8 cellular contexts compared by ENCODE assay signal in the genomic region with DNA sequence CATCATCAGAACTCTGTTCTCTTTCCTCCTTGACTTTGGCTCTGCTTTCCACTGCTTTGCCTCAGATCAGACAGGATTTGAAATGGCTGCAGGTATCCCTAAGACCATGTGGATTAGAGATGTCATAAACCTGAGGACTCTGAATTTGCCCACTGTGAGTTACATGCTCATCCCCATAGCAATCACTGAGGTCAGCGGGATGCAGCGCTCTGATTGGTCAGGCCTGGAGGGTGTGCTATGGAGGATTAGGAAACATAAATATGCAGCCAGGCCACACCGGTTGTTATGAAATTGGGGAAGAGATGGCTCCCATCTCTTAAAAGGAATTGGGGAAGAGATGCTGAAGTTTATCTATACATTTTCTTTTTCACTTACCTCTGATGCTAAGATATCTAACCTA.
DNase-seq lines count a peak whose midpoint lies in the region; TF ChIP-seq lines count a peak whose summit lies in the region.

No MANE protein-coding gene starts in this region.

- WGBS in spleen, 5 donors: 64 to 78% (median 71%) methylated on average over 3 of the region's 3 CpGs

- no peaks in the 10 kb centered on the region for H3K9me3 Mint-ChIP-seq in activated CD4-positive, alpha-beta T cell treated with anti-CD3 and anti-CD28 coated beads, Interleukin-2, amount 10 ng/mL, durations not matched to agents 24 days and 14 days

- H3K36me3 ChIP-seq in HAP-1 (replicated peaks): no peaks in the 10 kb centered on the region
- H3K36me3 ChIP-seq in spleen: no peaks in the 10 kb centered on the region

- intact Hi-C loops in activated CD4-positive, alpha-beta T cell treated with anti-CD3 and anti-CD28 coated beads, Interleukin-2, amount 10 ng/mL, durations not matched to agents 24 days and 14 days (cut with micrococcal nuclease): no loop called here
- intact Hi-C loops in spleen (cut with DNase I; ENCODE audit: low total_unique reads): no loop called here

- peaks cover 2% of the 10 kb centered on the region for H3K27me3 Mint-ChIP-seq in activated CD4-positive, alpha-beta T cell treated with anti-CD3 and anti-CD28 coated beads, Interleukin-2, amount 10 ng/mL, durations not matched to agents 24 days and 14 days

- H3K27ac ChIP-seq in spleen: no peak overlapping the region

- no peak overlapping the region for H3K27ac Mint-ChIP-seq in activated CD4-positive, alpha-beta T cell treated with anti-CD3 and anti-CD28 coated beads, Interleukin-2, amount 10 ng/mL, durations not matched to agents 24 days and 14 days

- DNase-seq in activated CD8-positive, alpha-beta memory T cell treated with anti-CD3 and anti-CD28 coated beads, Interleukin-2, amount 50 U/mL, for 4 hours: peak; percentile 20
- no peak for DNase-seq in activated CD8-positive, alpha-beta memory T cell treated with anti-CD3 and anti-CD28 coated beads, Interleukin-2, amount 50 U/mL, for 48 hours
- DNase-seq in HAP-1 (ENCODE audit: low spot score in 2 of 2) (peak; percentile 19 to 73), KBM-7 (peak; percentile 23), foreskin melanocyte (peak; percentile 29), spleen (peak; percentile 90), NCI-H1417 treated with DMSO at 0.1 percent for 48 hours (lab: John Stamatoyannopoulos, UW) (no peak)
- peak; percentile 74 for DNase-seq in activated CD4-positive, alpha-beta T cell treated with anti-CD3 and anti-CD28 coated beads, Interleukin-2, amount 10 ng/mL, durations not matched to agents 24 days and 14 days

- H3K27me3 ChIP-seq in HAP-1 (ENCODE audit: low read depth) (no peaks in the 10 kb centered on the region), spleen (replicated peaks in 1 of 7) (no peaks in the 10 kb centered on the region)

- H3K9me3 ChIP-seq in HAP-1 (no peaks in the 10 kb centered on the region), spleen (no peaks in the 10 kb centered on the region)

- in situ Hi-C loops in HAP-1 (cut with MboI; ENCODE audit: low sequenced_read_pairs) (no loop called here), KBM-7 (cut with MboI; ENCODE audit: low pct_unique_long_range_greater_than_20kb, low sequenced_read_pairs) (no loop called here)

- no peaks in the 10 kb centered on the region for H3K36me3 Mint-ChIP-seq in activated CD4-positive, alpha-beta T cell treated with anti-CD3 and anti-CD28 coated beads, Interleukin-2, amount 10 ng/mL, durations not matched to agents 24 days and 14 days (ENCODE audit: low read depth)

- TF ChIP-seq CTCF in spleen (IDR thresholded peaks at IDR 0.05 in 8 of 11, conservative IDR thresholded peaks at IDR 0.05 in 3 of 11): no peak

- TF ChIP-seq POLR2A in spleen (IDR thresholded peaks at IDR 0.05): no peak

- H3K4me3 ChIP-seq in HAP-1 (no peak overlapping the region), spleen (no peak overlapping the region)

- H3K4me1 ChIP-seq in HAP-1 (no peaks in the 10 kb centered on the region), spleen (no peaks in the 10 kb centered on the region)

- no peak overlapping the region for H3K4me3 Mint-ChIP-seq in activated CD4-positive, alpha-beta T cell treated with anti-CD3 and anti-CD28 coated beads, Interleukin-2, amount 10 ng/mL, durations not matched to agents 24 days and 14 days

- H3K4me1 Mint-ChIP-seq in activated CD4-positive, alpha-beta T cell treated with anti-CD3 and anti-CD28 coated beads, Interleukin-2, amount 10 ng/mL, durations not matched to agents 24 days and 14 days: no peaks in the 10 kb centered on the region

Comparison
In these comparisons a context has a peak if more than half of its experiments do, and no peak if none do; other contexts are left out.
1. DNase-seq: peak in activated CD8-positive, alpha-beta memory T cell treated with anti-CD3 and anti-CD28 coated beads, Interleukin-2, amount 50 U/mL, for 4 hours (single experiment), HAP-1 (2 of 2), KBM-7 (single experiment), activated CD4-positive, alpha-beta T cell treated with anti-CD3 and anti-CD28 coated beads, Interleukin-2, amount 10 ng/mL, durations not matched to agents 24 days and 14 days (single experiment), foreskin melanocyte (single experiment) and spleen (single experiment); none in activated CD8-positive, alpha-beta memory T cell treated with anti-CD3 and anti-CD28 coated beads, Interleukin-2, amount 50 U/mL, for 48 hours (single experiment) and NCI-H1417 treated with DMSO at 0.1 percent for 48 hours (single experiment).